24 cellular contexts compared by ENCODE assay signal in genomic region chr17:73879987-73880386, GRCh38.
DNase-seq lines count a peak whose midpoint lies in the region; TF ChIP-seq lines count a peak whose summit lies in the region.
"Had no signal": no experiment of that assay in that cellular context is flagged by ENCODE, and none has a peak within 500 bp of the region (broad histone marks: within the 10 kb centered on the region; RNA-seq: fewer than 3 reads in every experiment).

No MANE protein-coding gene starts in this region.

- no peak overlapping the region for H3K4me2 ChIP-seq in neuronal stem cell (ENCODE audit: insufficient read depth, low read length, poor library complexity, severe bottlenecking)
- H3K4me2 ChIP-seq: PC-9 had no signal

- in situ Hi-C loops in GM13976 (cut with MboI; ENCODE audit: low sequenced_read_pairs, unreplicated experiment): no loop called here

- no peak for TF ChIP-seq CTCF in GM13976 (IDR thresholded peaks at IDR 0.05; ENCODE audit: borderline replicate concordance, control extremely low read depth, extremely low read depth, insufficient read depth, missing control alignments)

- H3K4me1 ChIP-seq in neuronal stem cell (ENCODE audit: control insufficient read depth in 2 of 2, insufficient read depth in 1 of 2, low read depth in 1 of 2, low read length in 2 of 2): peaks cover 0 to 4% of the 10 kb centered on the region in 2 donors

- H3K36me3 ChIP-seq in neuronal stem cell (replicated peaks in 1 of 2; ENCODE audit: control insufficient read depth in 2 of 2, insufficient read depth in 2 of 2, low read length in 2 of 2): no peaks in the 10 kb centered on the region

- no CpG with 5 or more reads among the region's 5 CpGs for WGBS in neuronal stem cell (ENCODE audit: extremely low coverage in 2 of 2, insufficient read length in 2 of 2, insufficient replicate concordance in 1 of 2), 2 donors

- H2BK15ac ChIP-seq in neuronal stem cell (ENCODE audit: low read length): peak overlapping the region; percentile 20

- H3K14ac ChIP-seq in neuronal stem cell (ENCODE audit: low read length): no peak overlapping the region

- H3K27me3 ChIP-seq in neuronal stem cell (ENCODE audit: control insufficient read depth in 3 of 3, insufficient read depth in 3 of 3, low read depth in 1 of 3, low read length in 3 of 3): peaks cover 0 to 19% (median 0%) of the 10 kb centered on the region in 3 experiments

- H3K79me1 ChIP-seq in neuronal stem cell (ENCODE audit: low read depth, low read length): no peaks in the 10 kb centered on the region

- H4K91ac ChIP-seq in neuronal stem cell (ENCODE audit: low read depth, low read length, poor library complexity): no peak overlapping the region

- no peak overlapping the region for H3K4ac ChIP-seq in neuronal stem cell (ENCODE audit: low read length)

- peak; percentile 19 for DNase-seq in NCI-H748 (lab: John Stamatoyannopoulos, UW; ENCODE audit: unreplicated experiment)
- DNase-seq in NCI-H748 treated with DMSO at 0.1 percent for 48 hours (lab: John Stamatoyannopoulos, UW): no peak
- DNase-seq in ELF-1 (ENCODE audit: low read depth, low spot score): peak; percentile 20
- peak; percentile 17 for DNase-seq in NCI-H774 (lab: John Stamatoyannopoulos, UW)
- no peak for DNase-seq in neuronal stem cell (ENCODE audit: low spot score)
- no peak for DNase-seq in GM13976 (ENCODE audit: low spot score)
- no peak for DNase-seq in ecto neural progenitor cell (ENCODE audit: low spot score)
- DNase-seq: Calu3; CD8-positive, alpha-beta memory T cell; GM23248; H7; KBM-7; MV-4-11; NCI-H1105; NCI-H1694 treated with DMSO at 0.1 percent for 48 hours; NCI-H2107; NCI-H446 treated with DMSO at 0.1 percent for 48 hours; NCI-H526; NK-92 treated with Interleukin-12 subunit alpha and Interleukin-12 subunit beta, amount 100 ng/mL, for 24 hours; PC-9; SIG-M5; T-helper 17 cell; T1000 had no signal

- H3K23ac ChIP-seq in neuronal stem cell (ENCODE audit: low read depth, low read length, poor library complexity): no peak overlapping the region

- H2BK12ac ChIP-seq in neuronal stem cell (ENCODE audit: low read length): peak overlapping the region; percentile 43

- H3K4me3 ChIP-seq in neuronal stem cell (ENCODE audit: low read length in 2 of 2): peak overlapping the region in 1 of 2 donors; percentile 57
- H3K4me3 ChIP-seq: GM23248, PC-9, SK-N-MC had no signal

- H3K9ac ChIP-seq in neuronal stem cell (ENCODE audit: low read depth, low read length, poor library complexity): no peak overlapping the region
- H3K9ac ChIP-seq: GM23248 had no signal

- H2AK5ac ChIP-seq in neuronal stem cell (ENCODE audit: low read depth, low read length): no peak overlapping the region

- no peak overlapping the region for H2AFZ ChIP-seq in neuronal stem cell (ENCODE audit: low read length)
- H2AFZ ChIP-seq: GM23248, PC-9 had no signal

- H2BK120ac ChIP-seq in neuronal stem cell (ENCODE audit: low read depth, low read length): no peak overlapping the region

- no peaks in the 10 kb centered on the region for H3K9me3 ChIP-seq in neuronal stem cell (replicated peaks in 1 of 2; ENCODE audit: control insufficient read depth in 2 of 2, insufficient read depth in 1 of 2, low read depth in 1 of 2, low read length in 2 of 2)

- H3K27ac ChIP-seq in neuronal stem cell (replicated peaks; ENCODE audit: low read length): no peak overlapping the region
- H3K27ac ChIP-seq: GM23248, PC-9, SK-N-MC had no signal

- H4K8ac ChIP-seq in neuronal stem cell (ENCODE audit: low read depth, low read length): no peak overlapping the region

- no peak overlapping the region for H2BK5ac ChIP-seq in neuronal stem cell (ENCODE audit: low read length)

- peak overlapping the region; percentile 72 for H3K18ac ChIP-seq in neuronal stem cell (ENCODE audit: low read length)

Comparison
In these comparisons a context has a peak if more than half of its experiments do, and no peak if none do; other contexts are left out.
1. DNase-seq: peak in NCI-H748 (single experiment), ELF-1 (single experiment) and NCI-H774 (single experiment); none in NCI-H748 treated with DMSO at 0.1 percent for 48 hours (single experiment), neuronal stem cell (single experiment), GM13976 (single experiment) and ecto neural progenitor cell (single experiment).